10 cellular contexts compared by ENCODE assay signal in the genomic region with DNA sequence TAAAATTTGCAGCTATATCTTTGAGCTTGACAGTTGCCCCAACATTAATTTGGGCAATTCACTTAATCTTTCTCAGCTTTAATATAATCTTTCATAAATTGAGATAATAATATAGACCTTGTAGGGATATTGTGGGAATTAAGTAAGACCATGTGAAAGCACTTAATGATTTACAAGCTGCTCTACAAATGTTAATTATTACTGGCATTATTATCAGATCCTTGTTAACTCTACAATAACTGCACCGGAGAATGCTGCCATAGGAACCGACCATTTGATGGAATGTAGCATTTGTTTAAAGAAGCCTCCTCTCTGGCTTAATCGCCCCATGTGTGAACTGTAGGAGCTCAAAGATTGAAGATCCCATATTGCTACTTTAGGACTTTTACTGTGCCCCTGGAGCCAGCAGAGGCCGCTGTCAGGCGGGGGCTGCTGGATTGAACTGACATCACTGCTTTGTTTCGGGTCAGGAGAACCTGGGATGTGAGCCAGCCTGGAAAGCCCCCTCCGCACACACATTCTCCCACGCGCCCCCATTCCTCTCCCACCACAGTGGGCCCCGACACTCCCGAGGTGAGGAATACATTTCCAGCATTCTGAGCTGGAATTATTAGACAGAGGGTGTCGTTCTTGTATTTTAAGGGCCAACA.
DNase-seq lines count a peak whose midpoint lies in the region; ATAC-seq and TF ChIP-seq lines count a peak whose summit lies in the region.
"Had no signal": no experiment of that assay in that cellular context is flagged by ENCODE, and none has a peak within 500 bp of the region (broad histone marks: within the 10 kb centered on the region; RNA-seq: fewer than 3 reads in every experiment).

No MANE protein-coding gene starts in this region.

- peaks cover 8% of the 10 kb centered on the region; the same call in 1 of the 2 replicates for H3K9me3 ChIP-seq in NT2/D1 (ENCODE audit: insufficient read depth, low read length)
- H3K9me3 ChIP-seq in gastroesophageal sphincter = no peaks in the 10 kb centered on the region
- H3K9me3 ChIP-seq in gastrocnemius medialis = no peaks in the 10 kb centered on the region

- in situ Hi-C loops in gastrocnemius medialis (cut with MboI; ENCODE audit: low sequenced_read_pairs in 4 of 4) = no loop called here

- H3K4me3 ChIP-seq in NT2/D1 (ENCODE audit: insufficient read length, low read depth) = no peak overlapping the region
- H3K4me3 ChIP-seq in gastroesophageal sphincter = no peak overlapping the region
- H3K4me3 ChIP-seq in gastrocnemius medialis = no peak overlapping the region

- no peak overlapping the region for H3K27ac Mint-ChIP-seq in activated CD4-positive, alpha-beta T cell treated with anti-CD3 and anti-CD28 coated beads for 36 hours
- H3K27ac Mint-ChIP-seq: CD4-positive, alpha-beta T cell; T-helper 1 cell treated with Interleukin-12 subunit alpha and Interleukin-12 subunit beta and Interleukin-4 antibody, amounts not matched to agents 30 μg/mL and 1 μg/mL, for 36 hours had no signal

- TF ChIP-seq POLR2A in gastroesophageal sphincter (IDR thresholded peaks at IDR 0.05) (no peak), gastrocnemius medialis (IDR thresholded peaks at IDR 0.05) (no peak)

- no peaks in the 10 kb centered on the region for H3K36me3 Mint-ChIP-seq in activated CD4-positive, alpha-beta T cell treated with anti-CD3 and anti-CD28 coated beads for 36 hours (ENCODE audit: low read depth)

- H3K27ac ChIP-seq in gastroesophageal sphincter = no peak overlapping the region
- no peak overlapping the region for H3K27ac ChIP-seq in gastrocnemius medialis

- peaks cover 2% of the 10 kb centered on the region for H3K36me3 ChIP-seq in NT2/D1 (ENCODE audit: insufficient read depth, insufficient read length, low read length)
- H3K36me3 ChIP-seq in gastroesophageal sphincter = peaks cover 0 to 30% of the 10 kb centered on the region in 2 donors
- H3K36me3 ChIP-seq in gastrocnemius medialis = no peaks in the 10 kb centered on the region

- POLR2A ChIA-PET in activated CD4-positive, alpha-beta T cell treated with anti-CD3 and anti-CD28 coated beads for 36 hours (lab: Charles Lee) = interaction anchor here (1.0 kb wide), 1 partner anchor 9 kb away, joined by 3 read pairs; no protein-coding TSS in a partner anchor

- H3K4me3 Mint-ChIP-seq in activated CD4-positive, alpha-beta T cell treated with anti-CD3 and anti-CD28 coated beads for 36 hours = no peak overlapping the region
- H3K4me3 Mint-ChIP-seq: CD4-positive, alpha-beta T cell; T-helper 1 cell treated with Interleukin-12 subunit alpha and Interleukin-12 subunit beta and Interleukin-4 antibody, amounts not matched to agents 30 μg/mL and 1 μg/mL, for 36 hours had no signal

- CTCF ChIA-PET in activated CD4-positive, alpha-beta T cell treated with anti-CD3 and anti-CD28 coated beads for 36 hours (lab: Charles Lee) = interaction anchor here (0.7 to 1.6 kb wide), 6 partner anchors 17 to 837 kb away, joined by 3 to 16 read pairs (median 4); no protein-coding TSS in a partner anchor

- intact Hi-C loops in activated CD4-positive, alpha-beta T cell treated with anti-CD3 and anti-CD28 coated beads for 36 hours (cut with DNase I, micrococcal nuclease) = loop anchor here in 1 of 2 experiments (1.0 kb wide), 1 partner anchor 158 kb away; no protein-coding TSS in a partner anchor
- intact Hi-C loops in gastrocnemius medialis (cut with DNase I; ENCODE audit: low total_unique reads) = loop anchor here (1.0 kb wide), 1 partner anchor 220 kb away; no protein-coding TSS in a partner anchor

- TF ChIP-seq CTCF in gastroesophageal sphincter (IDR thresholded peaks at IDR 0.05) (peak in 3 of 4 experiments; percentile 25 to 61 (median 37)), gastrocnemius medialis (IDR thresholded peaks at IDR 0.05 in 4 of 5, conservative IDR thresholded peaks at IDR 0.05 in 1 of 5) (peak in 3 of 5 experiments; percentile 32 to 51 (median 36))

- no peaks in the 10 kb centered on the region for H3K4me1 Mint-ChIP-seq in activated CD4-positive, alpha-beta T cell treated with anti-CD3 and anti-CD28 coated beads for 36 hours

- H3K27me3 ChIP-seq in NT2/D1 (ENCODE audit: insufficient read depth, insufficient read length) (no peaks in the 10 kb centered on the region), gastroesophageal sphincter (no peaks in the 10 kb centered on the region), gastrocnemius medialis (no peaks in the 10 kb centered on the region)

- no peak for ATAC-seq in activated CD4-positive, alpha-beta T cell treated with anti-CD3 and anti-CD28 coated beads for 36 hours
- ATAC-seq in gastroesophageal sphincter (no peak), gastrocnemius medialis (no peak), HG02763 (IDR thresholded peaks at IDR 0.05; ENCODE audit: unreplicated experiment) (no peak), HG02852 (IDR thresholded peaks at IDR 0.05; ENCODE audit: unreplicated experiment) (no peak)

- H3K9ac ChIP-seq in NT2/D1 (ENCODE audit: insufficient read length, low read depth) = no peak overlapping the region

- no peak for TF ChIP-seq EP300 in gastroesophageal sphincter (IDR thresholded peaks at IDR 0.05)

- no peaks in the 10 kb centered on the region for H3K4me1 ChIP-seq in NT2/D1 (ENCODE audit: insufficient read depth, insufficient read length)
- H3K4me1 ChIP-seq in gastroesophageal sphincter = no peaks in the 10 kb centered on the region
- H3K4me1 ChIP-seq in gastrocnemius medialis = no peaks in the 10 kb centered on the region

- no peaks in the 10 kb centered on the region for H3K9me3 Mint-ChIP-seq in activated CD4-positive, alpha-beta T cell treated with anti-CD3 and anti-CD28 coated beads for 36 hours (ENCODE audit: low read depth)
- H3K9me3 Mint-ChIP-seq: CD4-positive, alpha-beta T cell; T-helper 1 cell treated with Interleukin-12 subunit alpha and Interleukin-12 subunit beta and Interleukin-4 antibody, amounts not matched to agents 30 μg/mL and 1 μg/mL, for 36 hours had no signal

- DNase-seq in activated CD4-positive, alpha-beta T cell treated with anti-CD3 and anti-CD28 coated beads for 36 hours = peak; percentile 34
- DNase-seq in activated CD4-positive, alpha-beta T cell treated with anti-CD3 and anti-CD28 coated beads for 1 hour = no peak
- DNase-seq in NT2/D1 (ENCODE audit: low read depth, low spot score) (peak; percentile 16), gastrocnemius medialis (no peak), SKM-1 treated with dmso at 0.1 percent for 144 hours (lab: John Stamatoyannopoulos, UW; ENCODE audit: unreplicated experiment) (no peak)

- 32 to 39% methylated on average over 3 to 6 of the region's 12 CpGs for WGBS in gastroesophageal sphincter (ENCODE audit: low coverage in 1 of 2), 2 donors

- peaks cover 4% of the 10 kb centered on the region for H3K27me3 Mint-ChIP-seq in activated CD4-positive, alpha-beta T cell treated with anti-CD3 and anti-CD28 coated beads for 36 hours
- H3K27me3 Mint-ChIP-seq: CD4-positive, alpha-beta T cell had no signal

Comparison
In these comparisons a context has a peak if more than half of its experiments do, and no peak if none do; other contexts are left out.
1. DNase-seq: peak in activated CD4-positive, alpha-beta T cell treated with anti-CD3 and anti-CD28 coated beads for 36 hours (single experiment) and NT2/D1 (single experiment); none in activated CD4-positive, alpha-beta T cell treated with anti-CD3 and anti-CD28 coated beads for 1 hour (single experiment), gastrocnemius medialis (0 of 2) and SKM-1 treated with dmso at 0.1 percent for 144 hours (single experiment).